9 cellular contexts compared by ENCODE assay signal in genomic region chr3:46110701-46111493, GRCh38.
DNase-seq lines count a peak whose midpoint lies in the region; ATAC-seq and TF ChIP-seq lines count a peak whose summit lies in the region.
"Had no signal": no experiment of that assay in that cellular context is flagged by ENCODE, and none has a peak within 500 bp of the region (broad histone marks: within the 10 kb centered on the region; RNA-seq: fewer than 3 reads in every experiment).

No MANE protein-coding gene starts in this region.

- no peaks in the 10 kb centered on the region for H3F3A ChIP-seq in OCI-LY1 (ENCODE audit: insufficient read depth, low read length)

- peak; percentile 88 for ATAC-seq in HG02840 (IDR thresholded peaks at IDR 0.05; ENCODE audit: low FRiP score, unreplicated experiment)
- ATAC-seq in stimulated activated effector memory CD8-positive, alpha-beta T cell treated with anti-CD3 and anti-CD28 coated beads, Interleukin-12 subunit alpha, Interleukin-12 subunit beta, amount 100 ng/mL, for 72 hours: peak; percentile 27
- ATAC-seq in HG03457 (IDR thresholded peaks at IDR 0.05; ENCODE audit: unreplicated experiment): no peak

- H3K27ac ChIP-seq in OCI-LY1 (ENCODE audit: low read depth, low read length, poor library complexity, severe bottlenecking): no peak overlapping the region

- H3K27me3 ChIP-seq in OCI-LY1 (ENCODE audit: insufficient read depth, low read length): no peaks in the 10 kb centered on the region

- peaks cover 75% of the 10 kb centered on the region for H3K4me1 Mint-ChIP-seq in stimulated activated effector memory CD8-positive, alpha-beta T cell treated with anti-CD3 and anti-CD28 coated beads, Interleukin-12 subunit alpha, Interleukin-12 subunit beta, amount 100 ng/mL, for 72 hours

- peak overlapping the region; percentile 12 for H3K4me3 ChIP-seq in OCI-LY1 (ENCODE audit: low read depth, low read length, poor library complexity, severe bottlenecking)

- H3K79me2 ChIP-seq in OCI-LY1 (ENCODE audit: insufficient read depth, low read length): no peaks in the 10 kb centered on the region

- H3K4me3 Mint-ChIP-seq in stimulated activated effector memory CD8-positive, alpha-beta T cell treated with anti-CD3 and anti-CD28 coated beads, Interleukin-12 subunit alpha, Interleukin-12 subunit beta, amount 100 ng/mL, for 72 hours: peak overlapping the region; percentile 20
- H3K4me3 Mint-ChIP-seq: nephron had no signal

- H3K4me1 ChIP-seq in OCI-LY1 (ENCODE audit: insufficient read depth, low read length, severe bottlenecking): peaks cover 10% of the 10 kb centered on the region

- no peak for TF ChIP-seq CTCF in OCI-LY1 (IDR thresholded peaks at IDR 0.05; ENCODE audit: low read length)

- no peak overlapping the region for H2AFZ ChIP-seq in OCI-LY1 (ENCODE audit: low read length)

- peaks cover 6% of the 10 kb centered on the region for H3K36me3 Mint-ChIP-seq in stimulated activated effector memory CD8-positive, alpha-beta T cell treated with anti-CD3 and anti-CD28 coated beads, Interleukin-12 subunit alpha, Interleukin-12 subunit beta, amount 100 ng/mL, for 72 hours

- H3K9me3 ChIP-seq in OCI-LY1 (ENCODE audit: low read length): no peaks in the 10 kb centered on the region

- no peaks in the 10 kb centered on the region for H4K20me1 ChIP-seq in OCI-LY1 (ENCODE audit: insufficient read depth, low read length)

- no peaks in the 10 kb centered on the region for H3K36me3 ChIP-seq in OCI-LY1 (ENCODE audit: insufficient read depth, low read length)

- no peak overlapping the region for H3K9ac ChIP-seq in OCI-LY1 (ENCODE audit: low read length)

- H3K9me2 ChIP-seq in OCI-LY1 (ENCODE audit: low read depth, low read length): no peaks in the 10 kb centered on the region

- peaks cover 7% of the 10 kb centered on the region for H3K9me3 Mint-ChIP-seq in stimulated activated effector memory CD8-positive, alpha-beta T cell treated with anti-CD3 and anti-CD28 coated beads, Interleukin-12 subunit alpha, Interleukin-12 subunit beta, amount 100 ng/mL, for 72 hours
- H3K9me3 Mint-ChIP-seq: nephron had no signal

- H3K27ac Mint-ChIP-seq in stimulated activated effector memory CD8-positive, alpha-beta T cell treated with anti-CD3 and anti-CD28 coated beads, Interleukin-12 subunit alpha, Interleukin-12 subunit beta, amount 100 ng/mL, for 72 hours: no peak overlapping the region
- H3K27ac Mint-ChIP-seq: nephron had no signal

- peak overlapping the region; percentile 18; the same call in 1 of the 2 replicates for H3K4me2 ChIP-seq in OCI-LY1 (ENCODE audit: low read length)

- DNase-seq in DMS53 (lab: John Stamatoyannopoulos, UW) (peak; percentile 16), DMS53 treated with DMSO at 0.1 percent for 48 hours (lab: John Stamatoyannopoulos, UW; ENCODE audit: unreplicated experiment) (no peak), fibroblast of the conjunctiva (ENCODE audit: low read depth) (peak; percentile 85), amniotic stem cell (lab: John Stamatoyannopoulos, UW) (no peak)
- no peak for DNase-seq in stimulated activated effector memory CD8-positive, alpha-beta T cell treated with anti-CD3 and anti-CD28 coated beads, Interleukin-12 subunit alpha, Interleukin-12 subunit beta, amount 100 ng/mL, for 72 hours (ENCODE audit: low spot score in 2 of 2)

Comparison
In these comparisons a context has a peak if more than half of its experiments do, and no peak if none do; other contexts are left out.
1. DNase-seq: peak in DMS53 (single experiment) and fibroblast of the conjunctiva (single experiment); none in DMS53 treated with DMSO at 0.1 percent for 48 hours (single experiment), stimulated activated effector memory CD8-positive, alpha-beta T cell treated with anti-CD3 and anti-CD28 coated beads, Interleukin-12 subunit alpha, Interleukin-12 subunit beta, amount 100 ng/mL, for 72 hours (0 of 2) and amniotic stem cell (single experiment).